Comparison of ENCODE assay signal across 19 cellular contexts in genomic region chr21:25571726-25572121, GRCh38. TPM values are rescaled to one million over a fixed set of nuclear protein-coding genes. Genes with fewer than 3 reads are reported as not detected.
DNase-seq lines count a peak whose midpoint lies in the region; ATAC-seq and TF ChIP-seq lines count a peak whose summit lies in the region.
"Had no signal": no experiment of that assay in that cellular context is flagged by ENCODE, and none has a peak within 500 bp of the region (broad histone marks: within the 10 kb centered on the region; RNA-seq: fewer than 3 reads in every experiment).

No MANE protein-coding gene starts in this region.

- H3K27me3 ChIP-seq in DND-41 (ENCODE audit: insufficient read depth, low read length, poor library complexity) (no peaks in the 10 kb centered on the region), SU-DHL-6 (ENCODE audit: low read length) (no peaks in the 10 kb centered on the region), dorsolateral prefrontal cortex (no peaks in the 10 kb centered on the region)
- H3K27me3 ChIP-seq: esophagus muscularis mucosa, uterus had no signal

- no peaks in the 10 kb centered on the region for H3K9me3 ChIP-seq in DND-41 (ENCODE audit: insufficient read depth, low read length, severe bottlenecking)
- H3K9me3 ChIP-seq in SU-DHL-6 (ENCODE audit: insufficient read depth, low read length) = no peaks in the 10 kb centered on the region
- H3K9me3 ChIP-seq: esophagus muscularis mucosa, uterus had no signal

- peaks cover 75% of the 10 kb centered on the region for H3K4me1 ChIP-seq in DND-41 (ENCODE audit: insufficient read depth, low read length)
- H3K4me1 ChIP-seq: parathyroid adenoma, uterus had no signal

- H3F3A ChIP-seq in SU-DHL-6 (ENCODE audit: insufficient read depth) = peaks cover 37% of the 10 kb centered on the region

- H3K9me2 ChIP-seq in SU-DHL-6 (replicated peaks; ENCODE audit: insufficient read depth, low read length) = no peaks in the 10 kb centered on the region

- peaks cover 74% of the 10 kb centered on the region for H3K79me2 ChIP-seq in DND-41 (ENCODE audit: insufficient read depth, low read length)
- peaks cover 5% of the 10 kb centered on the region; the same call in 1 of the 2 replicates for H3K79me2 ChIP-seq in SU-DHL-6 (ENCODE audit: insufficient read depth, low read length)
- H3K79me2 ChIP-seq: parathyroid adenoma had no signal

- intact Hi-C loops in activated CD4-positive, alpha-beta T cell treated with anti-CD3 and anti-CD28 coated beads for 36 hours (cut with DNase I, micrococcal nuclease) = loop anchor here (2.0 kb wide), 2 partner anchors 143 to 151 kb away; no protein-coding TSS in a partner anchor
- intact Hi-C loops in dorsolateral prefrontal cortex (cut with DNase I) = no loop called here

- CTCF ChIA-PET in activated CD4-positive, alpha-beta T cell treated with anti-CD3 and anti-CD28 coated beads for 36 hours (lab: Charles Lee) = interaction anchor here (1.2 to 1.8 kb wide), 2 partner anchors 84 to 152 kb away, joined by 5 to 6 read pairs; no protein-coding TSS in a partner anchor

- H4K20me1 ChIP-seq in DND-41 (ENCODE audit: insufficient read depth, low read length) = peaks cover 15% of the 10 kb centered on the region; the same call in 1 of the 2 replicates
- H4K20me1 ChIP-seq in SU-DHL-6 (ENCODE audit: low read depth, low read length) = no peaks in the 10 kb centered on the region

- H3K27ac Mint-ChIP-seq in activated CD4-positive, alpha-beta T cell treated with anti-CD3 and anti-CD28 coated beads for 36 hours = peak overlapping the region; percentile 89

- TF ChIP-seq CTCF in DND-41 (IDR thresholded peaks at IDR 0.05; ENCODE audit: borderline replicate concordance, extremely low read depth, low read length, poor library complexity, severe bottlenecking) (no peak), SU-DHL-6 (IDR thresholded peaks at IDR 0.05; ENCODE audit: insufficient read depth, low read length, poor library complexity, severe bottlenecking) (no peak), epithelial cell of proximal tubule (conservative IDR thresholded peaks at IDR 0.05; ENCODE audit: low read depth, low read length) (no peak), dorsolateral prefrontal cortex (IDR thresholded peaks at IDR 0.05 in 54 of 56, conservative IDR thresholded peaks at IDR 0.05 in 2 of 56; ENCODE audit: low read depth in 1 of 56, partially characterized antibody in 56 of 56) (no peak)

- DNase-seq in activated CD4-positive, alpha-beta T cell treated with anti-CD3 and anti-CD28 coated beads for 36 hours = no peak
- DNase-seq in activated CD4-positive, alpha-beta T cell treated with anti-CD3 and anti-CD28 coated beads, Interleukin-2, amount 50 U/mL, for 4 hours = no peak
- DNase-seq in DND-41 (no peak), epithelial cell of proximal tubule (ENCODE audit: low read depth) (no peak), dorsolateral prefrontal cortex (no peak)
- DNase-seq: activated CD4-positive, alpha-beta T cell treated with anti-CD3 and anti-CD28 coated beads for 4 hours; aorta; GF-D8; MV-4-11; NCI-H187 treated with DMSO at 0.1 percent for 48 hours; RPMI8226; uterus had no signal

- POLR2A ChIA-PET in activated CD4-positive, alpha-beta T cell treated with anti-CD3 and anti-CD28 coated beads for 36 hours (lab: Charles Lee) = interaction anchor here (0.6 to 2.9 kb wide), 3 partner anchors 9 to 149 kb away, joined by 3 to 55 read pairs (median 3); no protein-coding TSS in a partner anchor

- H3K9me3 Mint-ChIP-seq in activated CD4-positive, alpha-beta T cell treated with anti-CD3 and anti-CD28 coated beads for 36 hours (ENCODE audit: low read depth) = no peaks in the 10 kb centered on the region
- H3K9me3 Mint-ChIP-seq: nephron had no signal

- peak overlapping the region; percentile 63 for H3K4me2 ChIP-seq in DND-41 (ENCODE audit: insufficient read depth, low read length)
- peak overlapping the region; percentile 89 for H3K4me2 ChIP-seq in SU-DHL-6 (ENCODE audit: low read depth, low read length, poor library complexity, severe bottlenecking)

- H3K36me3 Mint-ChIP-seq in activated CD4-positive, alpha-beta T cell treated with anti-CD3 and anti-CD28 coated beads for 36 hours (ENCODE audit: low read depth) = peaks cover 88% of the 10 kb centered on the region

- H3K36me3 ChIP-seq in DND-41 (ENCODE audit: insufficient read depth, low read length) (peaks cover 63% of the 10 kb centered on the region), SU-DHL-6 (ENCODE audit: low read length) (0 out of 2 replicates have a peak, but pooled peaks cover 2% of the 10 kb centered on the region)
- H3K36me3 ChIP-seq: uterus had no signal

- H2AFZ ChIP-seq in DND-41 (ENCODE audit: low read depth, low read length) (no peak overlapping the region), SU-DHL-6 (ENCODE audit: low read depth, low read length, severe bottlenecking) (no peak overlapping the region)
- H2AFZ ChIP-seq: parathyroid adenoma had no signal

- H3K4me3 Mint-ChIP-seq in activated CD4-positive, alpha-beta T cell treated with anti-CD3 and anti-CD28 coated beads for 36 hours = peak overlapping the region; percentile 93
- H3K4me3 Mint-ChIP-seq: nephron had no signal

- H3K27ac ChIP-seq in DND-41 (ENCODE audit: low read length) (peak overlapping the region; percentile 65; the same call in 1 of the 2 replicates), SU-DHL-6 (ENCODE audit: low read depth, low read length) (peak overlapping the region; percentile 94), dorsolateral prefrontal cortex (no peak overlapping the region)
- H3K27ac ChIP-seq: esophagus muscularis mucosa, parathyroid adenoma, uterus had no signal

- H3K27me3 Mint-ChIP-seq in activated CD4-positive, alpha-beta T cell treated with anti-CD3 and anti-CD28 coated beads for 36 hours = no peaks in the 10 kb centered on the region

- H3K4me1 Mint-ChIP-seq in activated CD4-positive, alpha-beta T cell treated with anti-CD3 and anti-CD28 coated beads for 36 hours = peaks cover 65% of the 10 kb centered on the region

- H3K4me3 ChIP-seq in DND-41 (ENCODE audit: low read depth in 1 of 2, low read length in 2 of 2) (no peak overlapping the region), SU-DHL-6 (ENCODE audit: insufficient read depth, low read length, poor library complexity, severe bottlenecking) (no peak overlapping the region), epithelial cell of proximal tubule (ENCODE audit: low read depth, low read length) (peak overlapping the region; percentile 8), dorsolateral prefrontal cortex (no peak overlapping the region)
- H3K4me3 ChIP-seq: esophagus muscularis mucosa, uterus had no signal

- ATAC-seq in activated CD4-positive, alpha-beta T cell treated with anti-CD3 and anti-CD28 coated beads for 36 hours = no peak
- no peak for ATAC-seq in DND-41 (ENCODE audit: insufficient read depth, low read depth)
- no peak for ATAC-seq in HG02571 (IDR thresholded peaks at IDR 0.05; ENCODE audit: unreplicated experiment)
- ATAC-seq in GM19467 (IDR thresholded peaks at IDR 0.05; ENCODE audit: unreplicated experiment) = no peak
- ATAC-seq: SK-N-SH treated with all-trans-retinoic acid at 6 μM for 48 hours had no signal

- no peak overlapping the region for H3K9ac ChIP-seq in DND-41 (ENCODE audit: low read depth, low read length)
- H3K9ac ChIP-seq in SU-DHL-6 (ENCODE audit: low read length) = no peak overlapping the region
- H3K9ac ChIP-seq: parathyroid adenoma had no signal

RNA-seq across cellular contexts. Expression of gene MRPL39, which starts 35.6 kb away (rescaled TPM):
- total RNA-seq in activated CD4-positive, alpha-beta T cell treated with anti-CD3 and anti-CD28 coated beads for 36 hours = 10 to 100 TPM; 78.4 to 84.5 TPM
- total RNA-seq in epithelial cell of proximal tubule (62.8 and 65.4 TPM in 2 replicates), dorsolateral prefrontal cortex (10 to 100 TPM; 18.7 to 35.9 (median 26.3) TPM)

Comparison
In these comparisons a context has a peak if more than half of its experiments do, and no peak if none do; other contexts are left out.
1. H3K27ac ChIP-seq: peak in DND-41 (single experiment) and SU-DHL-6 (single experiment); none in dorsolateral prefrontal cortex (0 of 59).
2. intact Hi-C loops: an anchor here in activated CD4-positive, alpha-beta T cell treated with anti-CD3 and anti-CD28 coated beads for 36 hours (2.0 kb wide); none called in dorsolateral prefrontal cortex.